9 cellular contexts compared by ENCODE assay signal in the genomic region with DNA sequence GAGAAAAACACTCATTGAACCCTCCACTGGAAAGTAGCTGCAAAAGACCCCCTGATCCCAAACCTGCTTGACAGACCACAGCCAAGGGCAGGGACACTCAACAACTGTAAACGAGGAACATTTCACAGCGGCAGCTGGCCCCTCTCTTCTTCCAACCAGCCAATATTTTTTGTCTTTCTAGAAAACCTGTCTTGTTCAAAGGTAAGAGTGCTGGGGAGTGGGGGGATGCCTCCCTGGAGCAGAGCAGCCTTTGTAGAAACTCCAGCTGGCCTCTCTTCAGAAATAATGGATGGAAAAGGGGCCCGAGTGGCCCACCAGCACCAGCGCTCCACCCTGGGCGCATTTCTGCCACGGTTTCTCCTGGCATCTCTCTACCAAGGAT.
DNase-seq lines count a peak whose midpoint lies in the region; ATAC-seq and TF ChIP-seq lines count a peak whose summit lies in the region.
"Had no signal": no experiment of that assay in that cellular context is flagged by ENCODE, and none has a peak within 500 bp of the region (broad histone marks: within the 10 kb centered on the region; RNA-seq: fewer than 3 reads in every experiment).

No MANE protein-coding gene starts in this region.

- no peaks in the 10 kb centered on the region for H3K9me2 ChIP-seq in SK-N-SH

- no peak for TF ChIP-seq EP300 in SK-N-SH (IDR thresholded peaks at IDR 0.05; ENCODE audit: borderline replicate concordance in 1 of 2, low read depth in 1 of 2, low read length in 1 of 2)

- no peak overlapping the region for H2AFZ ChIP-seq in SK-N-SH (ENCODE audit: low read depth)

- peak overlapping the region; percentile 58 for H3K4me3 Mint-ChIP-seq in neural crest cell

- H3K9ac ChIP-seq in SK-N-SH: no peak overlapping the region

- no peaks in the 10 kb centered on the region for H3K36me3 ChIP-seq in SK-N-SH (replicated peaks in 1 of 2; ENCODE audit: control insufficient read depth in 1 of 2, insufficient read depth in 2 of 2, low read length in 1 of 2)

- no peaks in the 10 kb centered on the region for H3K9me3 ChIP-seq in SK-N-SH

- H3K4me1 ChIP-seq in SK-N-SH (ENCODE audit: control insufficient read depth in 1 of 2, insufficient read depth in 2 of 2, low read depth in 1 of 2, low read length in 1 of 2): no peaks in the 10 kb centered on the region

- peaks cover 38% of the 10 kb centered on the region for H3K4me1 Mint-ChIP-seq in neural crest cell

- POLR2A ChIA-PET in SK-N-SH (lab: Yijun Ruan, JAX): no interaction called here

- DNase-seq in GM12865 (ENCODE audit: low read depth) (no peak), ecto neural progenitor cell (ENCODE audit: low spot score) (peak; percentile 54), neural crest cell (ENCODE audit: low read depth, low spot score) (no peak), NCI-H2196 treated with DMSO at 0.1 percent for 48 hours (lab: John Stamatoyannopoulos, UW; ENCODE audit: unreplicated experiment) (no peak), SK-N-SH (no peak), inferior parietal cortex (ENCODE audit: extremely low spot score) (no peak), NCI-H2081 (lab: John Stamatoyannopoulos, UW) (no peak)
- DNase-seq: AML-193 had no signal

- no peaks in the 10 kb centered on the region for H4K20me1 ChIP-seq in SK-N-SH (ENCODE audit: insufficient read depth)

- CTCF ChIA-PET in SK-N-SH (lab: Yijun Ruan, JAX): interaction anchor here (1.9 kb wide), 1 partner anchor 15 kb away, joined by 6 read pairs; no protein-coding TSS in a partner anchor

- H3K9me3 Mint-ChIP-seq in neural crest cell: peaks cover 8% of the 10 kb centered on the region

- peaks cover 8% of the 10 kb centered on the region for H3K36me3 Mint-ChIP-seq in neural crest cell (ENCODE audit: low read depth)

- H3K79me2 ChIP-seq in SK-N-SH (ENCODE audit: insufficient read depth): no peaks in the 10 kb centered on the region

- peak overlapping the region; percentile 86 for H3K4me3 ChIP-seq in GM12865 (ENCODE audit: low read depth, low read length)
- no peak overlapping the region for H3K4me3 ChIP-seq in SK-N-SH (ENCODE audit: low read depth in 2 of 2, low read length in 1 of 2)

- WGBS in SK-N-SH (ENCODE audit: low lambda C conversion rate): 60% methylated on average over 6 of the region's 6 CpGs

- no peaks in the 10 kb centered on the region for H3F3A ChIP-seq in SK-N-SH (replicated peaks; ENCODE audit: insufficient read depth)

- H3K4me2 ChIP-seq in SK-N-SH: no peak overlapping the region

- no peak for TF ChIP-seq RAD21 in SK-N-SH (IDR thresholded peaks at IDR 0.05; ENCODE audit: low read length)

- peak; percentile 8 for ATAC-seq in HG03159 (IDR thresholded peaks at IDR 0.05; ENCODE audit: unreplicated experiment)

- H3K27ac Mint-ChIP-seq in neural crest cell (ENCODE audit: unreplicated experiment): peak overlapping the region; percentile 77

- no peak overlapping the region for H3K27ac ChIP-seq in SK-N-SH (ENCODE audit: low read depth in 2 of 2, low read length in 1 of 2)

- peaks cover 18% of the 10 kb centered on the region; the same call in 1 of the 2 replicates for H3K27me3 ChIP-seq in SK-N-SH (ENCODE audit: insufficient read depth)

- no peaks in the 10 kb centered on the region for H3K27me3 Mint-ChIP-seq in neural crest cell (ENCODE audit: low read depth)

- TF ChIP-seq CTCF in GM12865 (IDR thresholded peaks at IDR 0.05; ENCODE audit: insufficient read depth, low read depth, low read length, missing control alignments) (no peak), neural crest cell (conservative IDR thresholded peaks at IDR 0.05) (no peak), SK-N-SH (IDR thresholded peaks at IDR 0.05) (no peak)

TF ChIP-seq in SK-N-SH, 30 proteins besides CTCF, POLR2A, EP300 and RAD21:
- TF ChIP-seq SIN3A (IDR thresholded peaks at IDR 0.05; ENCODE audit: borderline replicate concordance, low read depth, low read length) (no peak), EZH2phosphoT487 (IDR thresholded peaks at IDR 0.05; ENCODE audit: borderline replicate concordance, low read depth) (no peak), MEF2A (IDR thresholded peaks at IDR 0.05; ENCODE audit: borderline replicate concordance, low read depth) (no peak)
- TF ChIP-seq, protein P1, sequence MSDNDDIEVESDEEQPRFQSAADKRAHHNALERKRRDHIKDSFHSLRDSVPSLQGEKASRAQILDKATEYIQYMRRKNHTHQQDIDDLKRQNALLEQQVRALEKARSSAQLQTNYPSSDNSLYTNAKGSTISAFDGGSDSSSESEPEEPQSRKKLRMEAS (IDR thresholded peaks at IDR 0.05; ENCODE audit: low read depth): no peak
